22 cellular contexts compared by ENCODE assay signal in genomic region chr15:36398212-36398611, GRCh38.
"Had no signal": no experiment of that assay in that cellular context is flagged by ENCODE, and none has a peak within 500 bp of the region (broad histone marks: within the 10 kb centered on the region; RNA-seq: fewer than 3 reads in every experiment).

No MANE protein-coding gene starts in this region.

- ATAC-seq: effector memory CD8-positive, alpha-beta T cell; esophagus mucosa; foreskin keratinocyte; gastrocnemius medialis; gastroesophageal sphincter; heart left ventricle; heart right ventricle had no signal

- DNase-seq: colonic mucosa; cortex of kidney; dermis blood vessel endothelial cell; dorsolateral prefrontal cortex; effector CD4-positive, alpha-beta T cell; effector CD8-positive, alpha-beta T cell; effector memory CD4-positive, alpha-beta T cell; effector memory CD8-positive, alpha-beta T cell; endodermal cell; erythroblast; esophagus squamous epithelium; foreskin fibroblast; foreskin keratinocyte; foreskin melanocyte; gastrocnemius medialis; glutamatergic neuron; head of caudate nucleus; heart left ventricle; heart right ventricle had no signal

- H3K9me3 Mint-ChIP-seq: effector memory CD8-positive, alpha-beta T cell; endodermal cell had no signal

- H3K27ac Mint-ChIP-seq: dendritic cell treated with granulocyte-macrophage colony-stimulating factor and Interleukin-4, amounts not matched to agents 40 ng/mL and 50 ng/mL, for 4 days; effector memory CD8-positive, alpha-beta T cell; endodermal cell had no signal

- H3K4me3 Mint-ChIP-seq: dendritic cell treated with granulocyte-macrophage colony-stimulating factor and Interleukin-4, amounts not matched to agents 40 ng/mL and 50 ng/mL, for 4 days; effector memory CD8-positive, alpha-beta T cell; endodermal cell had no signal

- H3K27me3 Mint-ChIP-seq: dendritic cell treated with granulocyte-macrophage colony-stimulating factor and Interleukin-4, amounts not matched to agents 40 ng/mL and 50 ng/mL, for 4 days; effector memory CD8-positive, alpha-beta T cell had no signal
